Comparison of ENCODE assay signal across 1 cellular context in genomic region chr6:60524770-60525169, GRCh38.
DNase-seq lines count a peak whose midpoint lies in the region; ATAC-seq and TF ChIP-seq lines count a peak whose summit lies in the region.
"Not testable (repeated sequence)": the region's sequence is repeated elsewhere in the genome, so short reads cannot be mapped to it uniquely, and the experiment has no call there.

No MANE protein-coding gene starts in this region.

- TF ChIP-seq CTCF in omental fat pad (IDR thresholded peaks at IDR 0.05), result not testable (repeated sequence)

- not testable (repeated sequence) for DNase-seq in omental fat pad (ENCODE audit: low spot score)

- ATAC-seq in omental fat pad (ENCODE audit: low FRiP score), result peak; percentile 66
